Comparison of ENCODE assay signal across 9 cellular contexts in the genomic region with DNA sequence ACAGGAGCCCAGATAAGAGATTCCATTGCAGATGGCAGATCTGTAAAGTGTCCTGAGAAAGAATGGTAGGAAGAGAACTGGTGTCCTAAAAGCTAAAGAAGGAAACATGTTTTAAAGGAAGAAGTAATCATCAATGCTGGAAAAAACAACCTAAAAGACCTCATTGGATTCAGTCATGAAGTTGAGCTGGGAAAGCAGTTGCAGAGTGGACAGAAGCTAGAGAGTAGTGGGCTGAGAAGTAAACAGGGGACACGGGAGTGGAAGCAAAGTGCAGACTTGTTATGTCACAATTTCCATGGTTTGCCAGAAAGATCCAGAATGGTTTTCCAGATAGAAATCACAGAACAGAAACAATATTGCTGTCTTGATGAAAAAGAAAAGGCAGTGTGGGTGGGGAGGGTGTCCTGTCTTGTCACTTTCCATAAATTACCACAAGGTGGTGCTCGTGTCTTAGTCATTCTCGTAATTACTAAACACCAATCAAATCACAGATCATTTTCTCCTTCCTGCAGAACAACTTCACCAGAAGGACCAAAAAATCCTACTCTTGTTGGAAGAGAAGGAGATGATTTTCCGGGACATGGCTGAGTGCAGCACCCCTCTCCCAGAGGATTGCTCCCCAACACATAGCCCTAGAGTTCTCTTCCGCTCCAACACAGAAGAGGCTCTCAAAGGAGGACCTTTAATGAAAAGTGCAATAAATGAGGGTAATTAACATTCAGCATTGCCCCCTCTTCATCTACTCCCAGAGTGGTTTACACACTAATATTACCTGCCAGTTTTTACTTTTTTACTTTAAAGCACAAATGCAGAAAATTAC.
DNase-seq lines count a peak whose midpoint lies in the region; ATAC-seq and TF ChIP-seq lines count a peak whose summit lies in the region.
"Had no signal": no experiment of that assay in that cellular context is flagged by ENCODE, and none has a peak within 500 bp of the region (broad histone marks: within the 10 kb centered on the region; RNA-seq: fewer than 3 reads in every experiment).

No MANE protein-coding gene starts in this region.

- H3K27ac Mint-ChIP-seq in T-helper 17 cell = peak overlapping the region; percentile 88

- H3K27me3 ChIP-seq in dorsolateral prefrontal cortex = no peaks in the 10 kb centered on the region
- H3K27me3 ChIP-seq in upper lobe of right lung = no peaks in the 10 kb centered on the region
- H3K27me3 ChIP-seq: BLaER1 treated with 17β-estradiol and CSF1 and Interleukin-3, amounts not matched to agents 10 nM and 100 nM had no signal

- H3K4me3 Mint-ChIP-seq in T-helper 17 cell = no peak overlapping the region

- peaks cover 9% of the 10 kb centered on the region for H3K4me1 ChIP-seq in upper lobe of right lung
- H3K4me1 ChIP-seq: BLaER1 treated with 17β-estradiol and CSF1 and Interleukin-3, amounts not matched to agents 10 nM and 100 nM had no signal

- no peaks in the 10 kb centered on the region for H3K27me3 Mint-ChIP-seq in T-helper 17 cell

- DNase-seq in NCI-H510A treated with DMSO at 0.1 percent for 48 hours (lab: John Stamatoyannopoulos, UW) (peak; percentile 30), NCI-H510A (lab: John Stamatoyannopoulos, UW) (no peak), HFF-Myc (ENCODE audit: extremely low read depth, low read depth) (no peak), NCI-H1436 (lab: John Stamatoyannopoulos, UW) (peak; percentile 60), T-helper 17 cell (no peak), dorsolateral prefrontal cortex (peak in 2 of 10 donors; percentile 51 to 65), medulla oblongata (ENCODE audit: extremely low spot score) (peak; percentile 85), upper lobe of right lung (no peak)

- H3K36me3 Mint-ChIP-seq in T-helper 17 cell (ENCODE audit: low read depth) = peaks cover 30% of the 10 kb centered on the region

- peak; percentile 57 for TF ChIP-seq CTCF in HFF-Myc (IDR thresholded peaks at IDR 0.05; ENCODE audit: low read depth, low read length, missing control alignments)
- TF ChIP-seq CTCF in dorsolateral prefrontal cortex (IDR thresholded peaks at IDR 0.05 in 54 of 56, conservative IDR thresholded peaks at IDR 0.05 in 2 of 56; ENCODE audit: low read depth in 1 of 56, partially characterized antibody in 56 of 56) = peak; percentile 70 to 95 (median 88)
- peak; percentile 73 for TF ChIP-seq CTCF in upper lobe of right lung (IDR thresholded peaks at IDR 0.05)

- H3K4me1 Mint-ChIP-seq in T-helper 17 cell = peaks cover 15% of the 10 kb centered on the region

- H3K27ac ChIP-seq in dorsolateral prefrontal cortex (peak overlapping the region in 3 of 59 donors; percentile 14 to 31 (median 27)), upper lobe of right lung (no peak overlapping the region)
- H3K27ac ChIP-seq: BLaER1 treated with 17β-estradiol and CSF1 and Interleukin-3, amounts not matched to agents 10 nM and 100 nM had no signal

- intact Hi-C loops in dorsolateral prefrontal cortex (cut with DNase I) (loop anchor here (2.0 to 5.0 kb wide), 3 partner anchors 101 to 111 kb away; no protein-coding TSS in a partner anchor), upper lobe of right lung (cut with DNase I) (loop anchor here (10.0 kb wide), 1 partner anchor 105 kb away; no protein-coding TSS in a partner anchor)

- peak; percentile 91 for ATAC-seq in T-helper 17 cell
- peak; percentile 85 for ATAC-seq in upper lobe of right lung

- no peaks in the 10 kb centered on the region for H3K9me3 ChIP-seq in T-helper 17 cell (ENCODE audit: control insufficient read depth, low read length, poor library complexity, severe bottlenecking)
- H3K9me3 ChIP-seq in upper lobe of right lung = no peaks in the 10 kb centered on the region

- H3K4me3 ChIP-seq in HFF-Myc (replicated peaks; ENCODE audit: low read depth, low read length) (no peak overlapping the region), dorsolateral prefrontal cortex (no peak overlapping the region), upper lobe of right lung (no peak overlapping the region)
- H3K4me3 ChIP-seq: BLaER1 treated with 17β-estradiol and CSF1 and Interleukin-3, amounts not matched to agents 10 nM and 100 nM had no signal

- H3K36me3 ChIP-seq in upper lobe of right lung = peaks cover 97% of the 10 kb centered on the region

Comparison
In these comparisons a context has a peak if more than half of its experiments do, and no peak if none do; other contexts are left out.
1. DNase-seq: peak in NCI-H510A treated with DMSO at 0.1 percent for 48 hours (single experiment), NCI-H1436 (single experiment) and medulla oblongata (single experiment); none in NCI-H510A (single experiment), HFF-Myc (single experiment), T-helper 17 cell (0 of 3) and upper lobe of right lung (single experiment).
2. Peak in every context shown above with its lines, with median percentiles within 50 percentile points of each other: CTCF ChIP-seq.